In the genomic region with DNA sequence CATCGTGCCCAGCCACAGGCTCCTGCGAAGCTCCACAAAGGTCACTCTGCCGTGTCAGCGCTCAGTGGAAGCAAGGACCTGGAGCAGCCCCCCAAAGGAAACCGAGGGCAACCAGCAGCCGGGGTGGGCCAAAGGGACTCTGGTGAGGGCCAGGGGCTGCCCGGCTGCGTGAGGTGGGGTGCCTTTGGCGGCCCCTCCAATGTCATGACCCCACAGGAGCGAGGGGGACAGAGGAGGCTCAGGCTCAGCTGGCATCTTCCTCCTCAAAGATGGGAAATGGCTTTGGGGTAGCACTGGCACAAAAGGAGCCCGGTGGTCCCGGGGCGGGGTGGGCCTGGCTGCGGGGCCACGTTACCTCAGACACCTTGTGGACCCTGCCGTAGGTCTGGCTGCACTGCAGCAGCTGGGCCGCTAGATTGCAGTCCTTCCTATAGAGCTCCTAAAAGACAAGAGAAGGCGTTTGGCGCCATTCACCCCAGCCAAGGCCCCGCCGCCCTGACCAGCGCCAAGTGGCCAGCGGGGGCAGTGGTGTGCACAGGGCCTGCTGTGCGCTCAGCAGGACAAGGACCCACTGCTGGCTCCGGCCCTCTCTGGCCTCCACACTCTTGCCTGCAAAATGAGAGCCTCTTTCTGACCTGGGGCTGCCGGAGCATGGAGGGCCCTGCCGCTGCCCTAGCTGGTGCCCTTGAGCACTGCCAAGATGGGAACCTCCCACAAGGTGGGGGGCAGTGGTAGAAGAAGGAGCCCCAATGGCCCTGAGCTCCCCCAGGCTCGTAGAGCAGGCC, we compare ENCODE assay signal across 1 cellular context.
TF ChIP-seq lines count a peak whose summit lies in the region.

No MANE protein-coding gene starts in this region.

TF ChIP-seq in HepG2, 621 proteins besides CTCF, POLR2A, EP300 and RAD21 (continued from another document):
- TF ChIP-seq, protein P1, sequence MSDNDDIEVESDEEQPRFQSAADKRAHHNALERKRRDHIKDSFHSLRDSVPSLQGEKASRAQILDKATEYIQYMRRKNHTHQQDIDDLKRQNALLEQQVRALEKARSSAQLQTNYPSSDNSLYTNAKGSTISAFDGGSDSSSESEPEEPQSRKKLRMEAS (IDR thresholded peaks at IDR 0.05): no peak
- TF ChIP-seq, protein P2, sequence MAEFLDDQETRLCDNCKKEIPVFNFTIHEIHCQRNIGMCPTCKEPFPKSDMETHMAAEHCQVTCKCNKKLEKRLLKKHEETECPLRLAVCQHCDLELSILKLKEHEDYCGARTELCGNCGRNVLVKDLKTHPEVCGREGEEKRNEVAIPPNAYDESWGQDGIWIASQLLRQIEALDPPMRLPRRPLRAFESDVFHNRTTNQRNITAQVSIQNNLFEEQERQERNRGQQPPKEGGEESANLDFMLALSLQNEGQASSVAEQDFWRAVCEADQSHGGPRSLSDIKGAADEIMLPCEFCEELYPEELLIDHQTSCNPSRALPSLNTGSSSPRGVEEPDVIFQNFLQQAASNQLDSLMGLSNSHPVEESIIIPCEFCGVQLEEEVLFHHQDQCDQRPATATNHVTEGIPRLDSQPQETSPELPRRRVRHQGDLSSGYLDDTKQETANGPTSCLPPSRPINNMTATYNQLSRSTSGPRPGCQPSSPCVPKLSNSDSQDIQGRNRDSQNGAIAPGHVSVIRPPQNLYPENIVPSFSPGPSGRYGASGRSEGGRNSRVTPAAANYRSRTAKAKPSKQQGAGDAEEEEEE (CRISPR knock-in tag; IDR thresholded peaks at IDR 0.05; ENCODE audit: borderline replicate concordance): no peak
- TF ChIP-seq ZC3H4 (CRISPR knock-in tag; IDR thresholded peaks at IDR 0.05; ENCODE audit: borderline replicate concordance) (no peak), ZNF598 (CRISPR knock-in tag; IDR thresholded peaks at IDR 0.05; ENCODE audit: borderline replicate concordance) (no peak), RBFOX2 (IDR thresholded peaks at IDR 0.05; ENCODE audit: low read depth, low read length) (no peak), NKX3-1 (CRISPR knock-in tag; IDR thresholded peaks at IDR 0.05) (no peak), MED8 (CRISPR knock-in tag; IDR thresholded peaks at IDR 0.05; ENCODE audit: insufficient replicate concordance) (no peak), MTA3 (CRISPR knock-in tag; IDR thresholded peaks at IDR 0.05) (no peak), ZFX (CRISPR knock-in tag; IDR thresholded peaks at IDR 0.05; ENCODE audit: low read depth) (0 out of 2 replicates have a peak, but pooled peaks have one; percentile 43), ZNF816 (CRISPR knock-in tag; IDR thresholded peaks at IDR 0.05; ENCODE audit: borderline replicate concordance) (no peak), XRCC5 (optimal IDR thresholded peaks at IDR 0.05; ENCODE audit: low read length) (peak; percentile 73), KDM2A (CRISPR knock-in tag; IDR thresholded peaks at IDR 0.05; ENCODE audit: borderline replicate concordance, low read depth) (peak; percentile 51; the same call in 1 of the 2 replicates), MEF2D (CRISPR knock-in tag; IDR thresholded peaks at IDR 0.05) (no peak), KDM5A (IDR thresholded peaks at IDR 0.05; ENCODE audit: borderline replicate concordance, low read length) (no peak), SETDB1 (CRISPR knock-in tag; IDR thresholded peaks at IDR 0.05; ENCODE audit: borderline replicate concordance) (no peak), SRSF4 (IDR thresholded peaks at IDR 0.05; ENCODE audit: low read depth, low read length, poor library complexity, severe bottlenecking) (no peak)
- TF ChIP-seq, protein P3, sequence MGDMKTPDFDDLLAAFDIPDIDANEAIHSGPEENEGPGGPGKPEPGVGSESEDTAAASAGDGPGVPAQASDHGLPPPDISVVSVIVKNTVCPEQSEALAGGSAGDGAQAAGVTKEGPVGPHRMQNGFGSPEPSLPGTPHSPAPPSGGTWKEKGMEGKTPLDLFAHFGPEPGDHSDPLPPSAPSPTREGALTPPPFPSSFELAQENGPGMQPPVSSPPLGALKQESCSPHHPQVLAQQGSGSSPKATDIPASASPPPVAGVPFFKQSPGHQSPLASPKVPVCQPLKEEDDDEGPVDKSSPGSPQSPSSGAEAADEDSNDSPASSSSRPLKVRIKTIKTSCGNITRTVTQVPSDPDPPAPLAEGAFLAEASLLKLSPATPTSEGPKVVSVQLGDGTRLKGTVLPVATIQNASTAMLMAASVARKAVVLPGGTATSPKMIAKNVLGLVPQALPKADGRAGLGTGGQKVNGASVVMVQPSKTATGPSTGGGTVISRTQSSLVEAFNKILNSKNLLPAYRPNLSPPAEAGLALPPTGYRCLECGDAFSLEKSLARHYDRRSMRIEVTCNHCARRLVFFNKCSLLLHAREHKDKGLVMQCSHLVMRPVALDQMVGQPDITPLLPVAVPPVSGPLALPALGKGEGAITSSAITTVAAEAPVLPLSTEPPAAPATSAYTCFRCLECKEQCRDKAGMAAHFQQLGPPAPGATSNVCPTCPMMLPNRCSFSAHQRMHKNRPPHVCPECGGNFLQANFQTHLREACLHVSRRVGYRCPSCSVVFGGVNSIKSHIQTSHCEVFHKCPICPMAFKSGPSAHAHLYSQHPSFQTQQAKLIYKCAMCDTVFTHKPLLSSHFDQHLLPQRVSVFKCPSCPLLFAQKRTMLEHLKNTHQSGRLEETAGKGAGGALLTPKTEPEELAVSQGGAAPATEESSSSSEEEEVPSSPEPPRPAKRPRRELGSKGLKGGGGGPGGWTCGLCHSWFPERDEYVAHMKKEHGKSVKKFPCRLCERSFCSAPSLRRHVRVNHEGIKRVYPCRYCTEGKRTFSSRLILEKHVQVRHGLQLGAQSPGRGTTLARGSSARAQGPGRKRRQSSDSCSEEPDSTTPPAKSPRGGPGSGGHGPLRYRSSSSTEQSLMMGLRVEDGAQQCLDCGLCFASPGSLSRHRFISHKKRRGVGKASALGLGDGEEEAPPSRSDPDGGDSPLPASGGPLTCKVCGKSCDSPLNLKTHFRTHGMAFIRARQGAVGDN (CRISPR knock-in tag; IDR thresholded peaks at IDR 0.05): peak; percentile 34; the same call in 1 of the 2 replicates
- TF ChIP-seq, protein P4, sequence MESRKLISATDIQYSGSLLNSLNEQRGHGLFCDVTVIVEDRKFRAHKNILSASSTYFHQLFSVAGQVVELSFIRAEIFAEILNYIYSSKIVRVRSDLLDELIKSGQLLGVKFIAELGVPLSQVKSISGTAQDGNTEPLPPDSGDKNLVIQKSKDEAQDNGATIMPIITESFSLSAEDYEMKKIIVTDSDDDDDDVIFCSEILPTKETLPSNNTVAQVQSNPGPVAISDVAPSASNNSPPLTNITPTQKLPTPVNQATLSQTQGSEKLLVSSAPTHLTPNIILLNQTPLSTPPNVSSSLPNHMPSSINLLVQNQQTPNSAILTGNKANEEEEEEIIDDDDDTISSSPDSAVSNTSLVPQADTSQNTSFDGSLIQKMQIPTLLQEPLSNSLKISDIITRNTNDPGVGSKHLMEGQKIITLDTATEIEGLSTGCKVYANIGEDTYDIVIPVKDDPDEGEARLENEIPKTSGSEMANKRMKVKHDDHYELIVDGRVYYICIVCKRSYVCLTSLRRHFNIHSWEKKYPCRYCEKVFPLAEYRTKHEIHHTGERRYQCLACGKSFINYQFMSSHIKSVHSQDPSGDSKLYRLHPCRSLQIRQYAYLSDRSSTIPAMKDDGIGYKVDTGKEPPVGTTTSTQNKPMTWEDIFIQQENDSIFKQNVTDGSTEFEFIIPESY (CRISPR knock-in tag; IDR thresholded peaks at IDR 0.05): peak; percentile 99
- TF ChIP-seq, protein P5, sequence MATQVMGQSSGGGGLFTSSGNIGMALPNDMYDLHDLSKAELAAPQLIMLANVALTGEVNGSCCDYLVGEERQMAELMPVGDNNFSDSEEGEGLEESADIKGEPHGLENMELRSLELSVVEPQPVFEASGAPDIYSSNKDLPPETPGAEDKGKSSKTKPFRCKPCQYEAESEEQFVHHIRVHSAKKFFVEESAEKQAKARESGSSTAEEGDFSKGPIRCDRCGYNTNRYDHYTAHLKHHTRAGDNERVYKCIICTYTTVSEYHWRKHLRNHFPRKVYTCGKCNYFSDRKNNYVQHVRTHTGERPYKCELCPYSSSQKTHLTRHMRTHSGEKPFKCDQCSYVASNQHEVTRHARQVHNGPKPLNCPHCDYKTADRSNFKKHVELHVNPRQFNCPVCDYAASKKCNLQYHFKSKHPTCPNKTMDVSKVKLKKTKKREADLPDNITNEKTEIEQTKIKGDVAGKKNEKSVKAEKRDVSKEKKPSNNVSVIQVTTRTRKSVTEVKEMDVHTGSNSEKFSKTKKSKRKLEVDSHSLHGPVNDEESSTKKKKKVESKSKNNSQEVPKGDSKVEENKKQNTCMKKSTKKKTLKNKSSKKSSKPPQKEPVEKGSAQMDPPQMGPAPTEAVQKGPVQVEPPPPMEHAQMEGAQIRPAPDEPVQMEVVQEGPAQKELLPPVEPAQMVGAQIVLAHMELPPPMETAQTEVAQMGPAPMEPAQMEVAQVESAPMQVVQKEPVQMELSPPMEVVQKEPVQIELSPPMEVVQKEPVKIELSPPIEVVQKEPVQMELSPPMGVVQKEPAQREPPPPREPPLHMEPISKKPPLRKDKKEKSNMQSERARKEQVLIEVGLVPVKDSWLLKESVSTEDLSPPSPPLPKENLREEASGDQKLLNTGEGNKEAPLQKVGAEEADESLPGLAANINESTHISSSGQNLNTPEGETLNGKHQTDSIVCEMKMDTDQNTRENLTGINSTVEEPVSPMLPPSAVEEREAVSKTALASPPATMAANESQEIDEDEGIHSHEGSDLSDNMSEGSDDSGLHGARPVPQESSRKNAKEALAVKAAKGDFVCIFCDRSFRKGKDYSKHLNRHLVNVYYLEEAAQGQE (IDR thresholded peaks at IDR 0.05; ENCODE audit: borderline replicate concordance in 1 of 2, low read depth in 1 of 2, low read length in 2 of 2): no peak
- TF ChIP-seq, protein P6, sequence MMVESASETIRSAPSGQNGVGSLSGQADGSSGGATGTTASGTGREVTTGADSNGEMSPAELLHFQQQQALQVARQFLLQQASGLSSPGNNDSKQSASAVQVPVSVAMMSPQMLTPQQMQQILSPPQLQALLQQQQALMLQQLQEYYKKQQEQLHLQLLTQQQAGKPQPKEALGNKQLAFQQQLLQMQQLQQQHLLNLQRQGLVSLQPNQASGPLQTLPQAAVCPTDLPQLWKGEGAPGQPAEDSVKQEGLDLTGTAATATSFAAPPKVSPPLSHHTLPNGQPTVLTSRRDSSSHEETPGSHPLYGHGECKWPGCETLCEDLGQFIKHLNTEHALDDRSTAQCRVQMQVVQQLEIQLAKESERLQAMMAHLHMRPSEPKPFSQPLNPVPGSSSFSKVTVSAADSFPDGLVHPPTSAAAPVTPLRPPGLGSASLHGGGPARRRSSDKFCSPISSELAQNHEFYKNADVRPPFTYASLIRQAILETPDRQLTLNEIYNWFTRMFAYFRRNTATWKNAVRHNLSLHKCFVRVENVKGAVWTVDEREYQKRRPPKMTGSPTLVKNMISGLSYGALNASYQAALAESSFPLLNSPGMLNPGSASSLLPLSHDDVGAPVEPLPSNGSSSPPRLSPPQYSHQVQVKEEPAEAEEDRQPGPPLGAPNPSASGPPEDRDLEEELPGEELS (CRISPR knock-in tag; IDR thresholded peaks at IDR 0.05): no peak
- TF ChIP-seq, protein P7, sequence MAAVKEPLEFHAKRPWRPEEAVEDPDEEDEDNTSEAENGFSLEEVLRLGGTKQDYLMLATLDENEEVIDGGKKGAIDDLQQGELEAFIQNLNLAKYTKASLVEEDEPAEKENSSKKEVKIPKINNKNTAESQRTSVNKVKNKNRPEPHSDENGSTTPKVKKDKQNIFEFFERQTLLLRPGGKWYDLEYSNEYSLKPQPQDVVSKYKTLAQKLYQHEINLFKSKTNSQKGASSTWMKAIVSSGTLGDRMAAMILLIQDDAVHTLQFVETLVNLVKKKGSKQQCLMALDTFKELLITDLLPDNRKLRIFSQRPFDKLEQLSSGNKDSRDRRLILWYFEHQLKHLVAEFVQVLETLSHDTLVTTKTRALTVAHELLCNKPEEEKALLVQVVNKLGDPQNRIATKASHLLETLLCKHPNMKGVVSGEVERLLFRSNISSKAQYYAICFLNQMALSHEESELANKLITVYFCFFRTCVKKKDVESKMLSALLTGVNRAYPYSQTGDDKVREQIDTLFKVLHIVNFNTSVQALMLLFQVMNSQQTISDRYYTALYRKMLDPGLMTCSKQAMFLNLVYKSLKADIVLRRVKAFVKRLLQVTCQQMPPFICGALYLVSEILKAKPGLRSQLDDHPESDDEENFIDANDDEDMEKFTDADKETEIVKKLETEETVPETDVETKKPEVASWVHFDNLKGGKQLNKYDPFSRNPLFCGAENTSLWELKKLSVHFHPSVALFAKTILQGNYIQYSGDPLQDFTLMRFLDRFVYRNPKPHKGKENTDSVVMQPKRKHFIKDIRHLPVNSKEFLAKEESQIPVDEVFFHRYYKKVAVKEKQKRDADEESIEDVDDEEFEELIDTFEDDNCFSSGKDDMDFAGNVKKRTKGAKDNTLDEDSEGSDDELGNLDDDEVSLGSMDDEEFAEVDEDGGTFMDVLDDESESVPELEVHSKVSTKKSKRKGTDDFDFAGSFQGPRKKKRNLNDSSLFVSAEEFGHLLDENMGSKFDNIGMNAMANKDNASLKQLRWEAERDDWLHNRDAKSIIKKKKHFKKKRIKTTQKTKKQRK (IDR thresholded peaks at IDR 0.05; ENCODE audit: low read length): no peak
